1 cellular context compared by ENCODE assay signal in the genomic region with DNA sequence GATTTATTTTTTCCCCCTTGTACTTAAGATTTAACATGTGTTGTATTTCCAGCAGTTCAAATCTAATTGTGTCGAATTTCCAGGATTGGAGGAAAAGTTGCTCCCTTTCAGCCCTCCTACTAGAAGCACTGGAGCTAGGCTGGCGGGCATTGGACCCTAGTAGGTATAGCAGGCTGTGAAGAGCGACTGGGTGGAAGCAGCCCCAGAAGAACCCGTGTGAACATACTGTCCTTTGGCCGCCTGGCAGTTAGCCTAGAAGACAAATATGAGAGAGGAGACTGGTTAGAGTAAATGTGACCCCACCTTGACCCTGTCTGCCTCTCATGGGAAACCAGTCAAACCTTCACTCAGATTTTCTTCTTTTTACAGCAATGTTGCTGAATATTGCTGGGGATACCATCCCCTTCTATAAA.
TF ChIP-seq lines count a peak whose summit lies in the region.

No MANE protein-coding gene starts in this region.

TF ChIP-seq in HepG2, 621 proteins besides CTCF, POLR2A, EP300 and RAD21 (continued from another document and continues in another):
- TF ChIP-seq, protein P1, sequence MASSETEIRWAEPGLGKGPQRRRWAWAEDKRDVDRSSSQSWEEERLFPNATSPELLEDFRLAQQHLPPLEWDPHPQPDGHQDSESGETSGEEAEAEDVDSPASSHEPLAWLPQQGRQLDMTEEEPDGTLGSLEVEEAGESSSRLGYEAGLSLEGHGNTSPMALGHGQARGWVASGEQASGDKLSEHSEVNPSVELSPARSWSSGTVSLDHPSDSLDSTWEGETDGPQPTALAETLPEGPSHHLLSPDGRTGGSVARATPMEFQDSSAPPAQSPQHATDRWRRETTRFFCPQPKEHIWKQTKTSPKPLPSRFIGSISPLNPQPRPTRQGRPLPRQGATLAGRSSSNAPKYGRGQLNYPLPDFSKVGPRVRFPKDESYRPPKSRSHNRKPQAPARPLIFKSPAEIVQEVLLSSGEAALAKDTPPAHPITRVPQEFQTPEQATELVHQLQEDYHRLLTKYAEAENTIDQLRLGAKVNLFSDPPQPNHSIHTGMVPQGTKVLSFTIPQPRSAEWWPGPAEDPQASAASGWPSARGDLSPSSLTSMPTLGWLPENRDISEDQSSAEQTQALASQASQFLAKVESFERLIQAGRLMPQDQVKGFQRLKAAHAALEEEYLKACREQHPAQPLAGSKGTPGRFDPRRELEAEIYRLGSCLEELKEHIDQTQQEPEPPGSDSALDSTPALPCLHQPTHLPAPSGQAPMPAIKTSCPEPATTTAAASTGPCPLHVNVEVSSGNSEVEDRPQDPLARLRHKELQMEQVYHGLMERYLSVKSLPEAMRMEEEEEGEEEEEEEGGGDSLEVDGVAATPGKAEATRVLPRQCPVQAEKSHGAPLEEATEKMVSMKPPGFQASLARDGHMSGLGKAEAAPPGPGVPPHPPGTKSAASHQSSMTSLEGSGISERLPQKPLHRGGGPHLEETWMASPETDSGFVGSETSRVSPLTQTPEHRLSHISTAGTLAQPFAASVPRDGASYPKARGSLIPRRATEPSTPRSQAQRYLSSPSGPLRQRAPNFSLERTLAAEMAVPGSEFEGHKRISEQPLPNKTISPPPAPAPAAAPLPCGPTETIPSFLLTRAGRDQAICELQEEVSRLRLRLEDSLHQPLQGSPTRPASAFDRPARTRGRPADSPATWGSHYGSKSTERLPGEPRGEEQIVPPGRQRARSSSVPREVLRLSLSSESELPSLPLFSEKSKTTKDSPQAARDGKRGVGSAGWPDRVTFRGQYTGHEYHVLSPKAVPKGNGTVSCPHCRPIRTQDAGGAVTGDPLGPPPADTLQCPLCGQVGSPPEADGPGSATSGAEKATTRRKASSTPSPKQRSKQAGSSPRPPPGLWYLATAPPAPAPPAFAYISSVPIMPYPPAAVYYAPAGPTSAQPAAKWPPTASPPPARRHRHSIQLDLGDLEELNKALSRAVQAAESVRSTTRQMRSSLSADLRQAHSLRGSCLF (CRISPR knock-in tag; IDR thresholded peaks at IDR 0.05; ENCODE audit: borderline replicate concordance): no peak
- no peak for TF ChIP-seq ZNF343 (CRISPR knock-in tag; IDR thresholded peaks at IDR 0.05)
- TF ChIP-seq, protein P2, sequence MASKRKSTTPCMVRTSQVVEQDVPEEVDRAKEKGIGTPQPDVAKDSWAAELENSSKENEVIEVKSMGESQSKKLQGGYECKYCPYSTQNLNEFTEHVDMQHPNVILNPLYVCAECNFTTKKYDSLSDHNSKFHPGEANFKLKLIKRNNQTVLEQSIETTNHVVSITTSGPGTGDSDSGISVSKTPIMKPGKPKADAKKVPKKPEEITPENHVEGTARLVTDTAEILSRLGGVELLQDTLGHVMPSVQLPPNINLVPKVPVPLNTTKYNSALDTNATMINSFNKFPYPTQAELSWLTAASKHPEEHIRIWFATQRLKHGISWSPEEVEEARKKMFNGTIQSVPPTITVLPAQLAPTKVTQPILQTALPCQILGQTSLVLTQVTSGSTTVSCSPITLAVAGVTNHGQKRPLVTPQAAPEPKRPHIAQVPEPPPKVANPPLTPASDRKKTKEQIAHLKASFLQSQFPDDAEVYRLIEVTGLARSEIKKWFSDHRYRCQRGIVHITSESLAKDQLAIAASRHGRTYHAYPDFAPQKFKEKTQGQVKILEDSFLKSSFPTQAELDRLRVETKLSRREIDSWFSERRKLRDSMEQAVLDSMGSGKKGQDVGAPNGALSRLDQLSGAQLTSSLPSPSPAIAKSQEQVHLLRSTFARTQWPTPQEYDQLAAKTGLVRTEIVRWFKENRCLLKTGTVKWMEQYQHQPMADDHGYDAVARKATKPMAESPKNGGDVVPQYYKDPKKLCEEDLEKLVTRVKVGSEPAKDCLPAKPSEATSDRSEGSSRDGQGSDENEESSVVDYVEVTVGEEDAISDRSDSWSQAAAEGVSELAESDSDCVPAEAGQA (IDR thresholded peaks at IDR 0.05; ENCODE audit: low read depth): no peak
- TF ChIP-seq, protein P2 (CRISPR knock-in tag; IDR thresholded peaks at IDR 0.05; ENCODE audit: borderline replicate concordance): no peak
- TF ChIP-seq SP140L (CRISPR knock-in tag; IDR thresholded peaks at IDR 0.05; ENCODE audit: borderline replicate concordance): no peak
- no peak for TF ChIP-seq CBX2 (IDR thresholded peaks at IDR 0.05; ENCODE audit: low read depth, low read length)
- TF ChIP-seq CBX2 (CRISPR knock-in tag; IDR thresholded peaks at IDR 0.05; ENCODE audit: low read depth): no peak
- TF ChIP-seq GFI1 (CRISPR knock-in tag; IDR thresholded peaks at IDR 0.05; ENCODE audit: borderline replicate concordance): peak; percentile 92
- no peak for TF ChIP-seq SRSF9 (IDR thresholded peaks at IDR 0.05; ENCODE audit: borderline replicate concordance, insufficient read depth, low read depth, low read length, poor library complexity, severe bottlenecking)
- TF ChIP-seq ZNF788 (CRISPR knock-in tag; IDR thresholded peaks at IDR 0.05; ENCODE audit: borderline replicate concordance): no peak; the same call in 1 of the 2 replicates
- TF ChIP-seq, protein P3, sequence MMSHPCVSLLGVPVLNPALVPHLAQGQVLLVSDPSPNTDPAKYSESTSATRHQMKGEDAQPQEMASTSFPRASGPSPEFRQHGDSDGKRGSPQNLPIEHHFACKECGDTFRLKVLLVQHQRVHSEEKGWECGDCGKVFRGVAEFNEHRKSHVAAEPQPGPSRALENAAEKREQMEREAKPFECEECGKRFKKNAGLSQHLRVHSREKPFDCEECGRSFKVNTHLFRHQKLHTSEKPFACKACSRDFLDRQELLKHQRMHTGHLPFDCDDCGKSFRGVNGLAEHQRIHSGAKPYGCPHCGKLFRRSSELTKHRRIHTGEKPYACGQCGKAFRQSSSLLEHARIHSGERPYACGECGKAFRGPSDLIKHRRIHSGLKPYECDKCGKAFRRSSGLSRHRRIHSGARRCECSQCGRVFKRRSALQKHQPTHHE (CRISPR knock-in tag; IDR thresholded peaks at IDR 0.05; ENCODE audit: borderline replicate concordance): peak; percentile 42; the same call in 1 of the 2 replicates
- no peak for TF ChIP-seq KLF13 (CRISPR knock-in tag; IDR thresholded peaks at IDR 0.05)
- TF ChIP-seq, protein P4, sequence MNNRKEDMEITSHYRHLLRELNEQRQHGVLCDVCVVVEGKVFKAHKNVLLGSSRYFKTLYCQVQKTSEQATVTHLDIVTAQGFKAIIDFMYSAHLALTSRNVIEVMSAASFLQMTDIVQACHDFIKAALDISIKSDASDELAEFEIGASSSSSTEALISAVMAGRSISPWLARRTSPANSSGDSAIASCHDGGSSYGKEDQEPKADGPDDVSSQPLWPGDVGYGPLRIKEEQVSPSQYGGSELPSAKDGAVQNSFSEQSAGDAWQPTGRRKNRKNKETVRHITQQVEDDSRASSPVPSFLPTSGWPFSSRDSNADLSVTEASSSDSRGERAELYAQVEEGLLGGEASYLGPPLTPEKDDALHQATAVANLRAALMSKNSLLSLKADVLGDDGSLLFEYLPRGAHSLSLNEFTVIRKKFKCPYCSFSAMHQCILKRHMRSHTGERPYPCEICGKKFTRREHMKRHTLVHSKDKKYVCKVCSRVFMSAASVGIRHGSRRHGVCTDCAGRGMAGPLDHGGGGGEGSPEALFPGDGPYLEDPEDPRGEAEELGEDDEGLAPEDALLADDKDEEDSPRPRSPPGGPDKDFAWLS (CRISPR knock-in tag; IDR thresholded peaks at IDR 0.05; ENCODE audit: borderline replicate concordance): no peak
- peak; percentile 91 for TF ChIP-seq NR2F2 (IDR thresholded peaks at IDR 0.05; ENCODE audit: borderline replicate concordance, low read depth)
- TF ChIP-seq, protein P5, sequence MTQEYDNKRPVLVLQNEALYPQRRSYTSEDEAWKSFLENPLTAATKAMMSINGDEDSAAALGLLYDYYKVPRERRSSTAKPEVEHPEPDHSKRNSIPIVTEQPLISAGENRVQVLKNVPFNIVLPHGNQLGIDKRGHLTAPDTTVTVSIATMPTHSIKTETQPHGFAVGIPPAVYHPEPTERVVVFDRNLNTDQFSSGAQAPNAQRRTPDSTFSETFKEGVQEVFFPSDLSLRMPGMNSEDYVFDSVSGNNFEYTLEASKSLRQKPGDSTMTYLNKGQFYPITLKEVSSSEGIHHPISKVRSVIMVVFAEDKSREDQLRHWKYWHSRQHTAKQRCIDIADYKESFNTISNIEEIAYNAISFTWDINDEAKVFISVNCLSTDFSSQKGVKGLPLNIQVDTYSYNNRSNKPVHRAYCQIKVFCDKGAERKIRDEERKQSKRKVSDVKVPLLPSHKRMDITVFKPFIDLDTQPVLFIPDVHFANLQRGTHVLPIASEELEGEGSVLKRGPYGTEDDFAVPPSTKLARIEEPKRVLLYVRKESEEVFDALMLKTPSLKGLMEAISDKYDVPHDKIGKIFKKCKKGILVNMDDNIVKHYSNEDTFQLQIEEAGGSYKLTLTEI (CRISPR knock-in tag; conservative IDR thresholded peaks at IDR 0.05): no peak
- TF ChIP-seq, protein P6, sequence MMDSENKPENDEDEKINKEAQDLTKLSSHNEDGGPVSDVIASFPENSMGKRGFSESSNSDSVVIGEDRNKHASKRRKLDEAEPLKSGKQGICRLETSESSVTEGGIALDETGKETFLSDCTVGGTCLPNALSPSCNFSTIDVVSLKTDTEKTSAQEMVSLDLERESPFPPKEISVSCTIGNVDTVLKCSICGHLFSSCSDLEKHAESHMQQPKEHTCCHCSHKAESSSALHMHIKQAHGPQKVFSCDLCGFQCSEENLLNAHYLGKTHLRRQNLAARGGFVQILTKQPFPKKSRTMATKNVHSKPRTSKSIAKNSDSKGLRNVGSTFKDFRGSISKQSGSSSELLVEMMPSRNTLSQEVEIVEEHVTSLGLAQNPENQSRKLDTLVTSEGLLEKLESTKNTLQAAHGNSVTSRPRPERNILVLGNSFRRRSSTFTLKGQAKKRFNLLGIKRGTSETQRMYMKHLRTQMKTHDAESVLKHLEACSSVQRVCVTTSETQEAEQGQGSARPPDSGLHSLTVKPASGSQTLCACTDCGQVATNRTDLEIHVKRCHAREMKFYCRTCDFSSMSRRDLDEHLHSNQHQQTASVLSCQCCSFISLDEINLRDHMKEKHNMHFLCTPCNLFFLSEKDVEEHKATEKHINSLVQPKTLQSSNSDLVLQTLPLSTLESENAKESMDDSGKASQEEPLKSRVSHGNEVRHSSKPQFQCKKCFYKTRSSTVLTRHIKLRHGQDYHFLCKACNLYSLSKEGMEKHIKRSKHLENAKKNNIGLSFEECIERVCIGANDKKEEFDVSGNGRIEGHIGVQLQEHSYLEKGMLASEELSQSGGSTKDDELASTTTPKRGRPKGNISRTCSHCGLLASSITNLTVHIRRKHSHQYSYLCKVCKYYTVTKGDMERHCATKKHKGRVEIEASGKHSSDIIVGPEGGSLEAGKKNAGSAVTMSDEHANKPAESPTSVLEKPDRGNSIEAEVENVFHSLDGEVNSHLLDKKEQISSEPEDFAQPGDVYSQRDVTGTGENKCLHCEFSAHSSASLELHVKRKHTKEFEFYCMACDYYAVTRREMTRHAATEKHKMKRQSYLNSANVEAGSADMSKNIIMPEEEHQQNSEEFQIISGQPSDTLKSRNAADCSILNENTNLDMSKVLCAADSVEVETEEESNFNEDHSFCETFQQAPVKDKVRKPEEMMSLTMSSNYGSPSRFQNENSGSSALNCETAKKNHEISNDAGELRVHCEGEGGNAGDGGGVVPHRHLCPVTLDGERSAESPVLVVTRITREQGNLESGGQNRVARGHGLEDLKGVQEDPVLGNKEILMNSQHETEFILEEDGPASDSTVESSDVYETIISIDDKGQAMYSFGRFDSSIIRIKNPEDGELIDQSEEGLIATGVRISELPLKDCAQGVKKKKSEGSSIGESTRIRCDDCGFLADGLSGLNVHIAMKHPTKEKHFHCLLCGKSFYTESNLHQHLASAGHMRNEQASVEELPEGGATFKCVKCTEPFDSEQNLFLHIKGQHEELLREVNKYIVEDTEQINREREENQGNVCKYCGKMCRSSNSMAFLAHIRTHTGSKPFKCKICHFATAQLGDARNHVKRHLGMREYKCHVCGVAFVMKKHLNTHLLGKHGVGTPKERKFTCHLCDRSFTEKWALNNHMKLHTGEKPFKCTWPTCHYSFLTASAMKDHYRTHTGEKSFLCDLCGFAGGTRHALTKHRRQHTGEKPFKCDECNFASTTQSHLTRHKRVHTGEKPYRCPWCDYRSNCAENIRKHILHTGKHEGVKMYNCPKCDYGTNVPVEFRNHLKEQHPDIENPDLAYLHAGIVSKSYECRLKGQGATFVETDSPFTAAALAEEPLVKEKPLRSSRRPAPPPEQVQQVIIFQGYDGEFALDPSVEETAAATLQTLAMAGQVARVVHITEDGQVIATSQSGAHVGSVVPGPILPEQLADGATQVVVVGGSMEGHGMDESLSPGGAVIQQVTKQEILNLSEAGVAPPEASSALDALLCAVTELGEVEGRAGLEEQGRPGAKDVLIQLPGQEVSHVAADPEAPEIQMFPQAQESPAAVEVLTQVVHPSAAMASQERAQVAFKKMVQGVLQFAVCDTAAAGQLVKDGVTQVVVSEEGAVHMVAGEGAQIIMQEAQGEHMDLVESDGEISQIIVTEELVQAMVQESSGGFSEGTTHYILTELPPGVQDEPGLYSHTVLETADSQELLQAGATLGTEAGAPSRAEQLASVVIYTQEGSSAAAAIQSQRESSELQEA (CRISPR knock-in tag; IDR thresholded peaks at IDR 0.05; ENCODE audit: not compliant biosample characterization): no peak
- no peak for TF ChIP-seq NFE2L2 (IDR thresholded peaks at IDR 0.05; ENCODE audit: low read length)
- TF ChIP-seq TCF12 (IDR thresholded peaks at IDR 0.05): no peak
- TF ChIP-seq TCF12 (CRISPR knock-in tag; IDR thresholded peaks at IDR 0.05): 0 out of 2 replicates have a peak, but pooled peaks have one; percentile 52
- TF ChIP-seq, protein P7, sequence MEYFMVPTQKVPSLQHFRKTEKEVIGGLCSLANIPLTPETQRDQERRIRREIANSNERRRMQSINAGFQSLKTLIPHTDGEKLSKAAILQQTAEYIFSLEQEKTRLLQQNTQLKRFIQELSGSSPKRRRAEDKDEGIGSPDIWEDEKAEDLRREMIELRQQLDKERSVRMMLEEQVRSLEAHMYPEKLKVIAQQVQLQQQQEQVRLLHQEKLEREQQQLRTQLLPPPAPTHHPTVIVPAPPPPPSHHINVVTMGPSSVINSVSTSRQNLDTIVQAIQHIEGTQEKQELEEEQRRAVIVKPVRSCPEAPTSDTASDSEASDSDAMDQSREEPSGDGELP (IDR thresholded peaks at IDR 0.05; ENCODE audit: borderline replicate concordance, low read depth): no peak
